8 cellular contexts compared by ENCODE assay signal in the genomic region with DNA sequence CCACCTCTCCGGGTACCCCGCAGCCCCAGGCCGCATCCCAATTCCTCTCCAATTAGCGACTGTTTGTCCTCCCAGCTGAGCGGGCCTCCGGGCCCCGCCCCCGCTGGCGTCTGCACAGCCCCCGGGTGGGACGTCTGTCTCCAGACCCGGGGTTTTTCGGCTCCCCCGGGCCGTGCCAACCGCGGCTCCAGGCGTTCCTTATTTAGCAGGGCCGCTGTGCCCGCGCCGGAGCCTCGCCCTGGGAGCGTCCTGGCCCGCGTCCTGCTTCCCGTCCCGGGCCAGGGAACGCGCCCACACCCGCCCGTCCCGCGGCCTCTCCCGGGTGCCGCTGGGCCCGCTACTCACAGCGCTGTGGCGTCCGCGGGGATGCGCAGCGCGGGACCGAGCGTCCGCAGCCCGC. TPM values are rescaled to one million over a fixed set of nuclear protein-coding genes. Genes with fewer than 3 reads are reported as not detected.
DNase-seq lines count a peak whose midpoint lies in the region; ATAC-seq and TF ChIP-seq lines count a peak whose summit lies in the region.
"Not testable (repeated sequence)": the region's sequence is repeated elsewhere in the genome, so short reads cannot be mapped to it uniquely, and the experiment has no call there.

No MANE protein-coding gene starts in this region.

- H3K27me3 ChIP-seq in PC-3 (ENCODE audit: low read length); right cardiac atrium (ENCODE audit: control insufficient read depth, insufficient read depth): not testable (repeated sequence)

- not testable (repeated sequence) for H3F3A ChIP-seq in PC-3 (ENCODE audit: low read length, unreplicated experiment)

- H3K9ac ChIP-seq in PC-3 (ENCODE audit: low read length), result not testable (repeated sequence)

- not testable (repeated sequence) for TF ChIP-seq CTCF in AG09309 (IDR thresholded peaks at IDR 0.05; ENCODE audit: control insufficient read depth, insufficient read depth, low read depth, low read length, missing control alignments); HEK293 (tag by site-specific recombination; IDR thresholded peaks at IDR 0.05); PC-3 (conservative IDR thresholded peaks at IDR 0.05; ENCODE audit: low read depth, low read length); chondrocyte (IDR thresholded peaks at IDR 0.05)

- H3K27ac Mint-ChIP-seq in chondrocyte (ENCODE audit: unreplicated experiment), result peak overlapping the region; percentile 41
- H3K27ac Mint-ChIP-seq in natural killer cell treated with Interleukin-12 subunit alpha and Interleukin-12 subunit beta and Interleukin-15 and Interleukin-18, amount 100 ng/mL, for 72 hours, result not testable (repeated sequence)

- not testable (repeated sequence) for H3K79me2 ChIP-seq in PC-3 (ENCODE audit: low read length)

- not testable (repeated sequence) for DNase-seq in AG09309 (ENCODE audit: low read depth); PC-3; chondrocyte (ENCODE audit: low spot score); natural killer cell treated with Interleukin-12 subunit alpha and Interleukin-12 subunit beta and Interleukin-15 and Interleukin-18, amount 100 ng/mL, for 72 hours (ENCODE audit: low spot score)
- DNase-seq in activated T-cell treated with anti-CD3 and anti-CD28 coated beads for 24 hours (ENCODE audit: low read depth), result peak; percentile 3
- peak; percentile 73 to 89 (median 88) for DNase-seq in right cardiac atrium
- peak; percentile 35 for DNase-seq in stimulated activated CD8-positive, alpha-beta memory T cell treated with anti-CD3 and anti-CD28 coated beads, Interleukin-4, amount 100 ng/mL, for 48 hours

- H3K4me3 ChIP-seq in AG09309 (ENCODE audit: control insufficient read depth, low read depth, low read length) (peak overlapping the region; percentile 54), HEK293 (ENCODE audit: low read depth, low read length) (peak overlapping the region; percentile 45), PC-3 (ENCODE audit: low read length) (peak overlapping the region; percentile 57; the same call in 1 of the 2 replicates), right cardiac atrium (ENCODE audit: low read length) (peak overlapping the region; percentile 74)

- not testable (repeated sequence) for H3K4me1 ChIP-seq in HEK293 (ENCODE audit: control insufficient read depth, insufficient read depth, low read length); PC-3 (ENCODE audit: insufficient read depth, low read length); right cardiac atrium (ENCODE audit: control insufficient read depth, insufficient read depth, low read length)

- not testable (repeated sequence) for ATAC-seq in PC-3; right cardiac atrium; natural killer cell treated with Interleukin-12 subunit alpha and Interleukin-12 subunit beta and Interleukin-15 and Interleukin-18, amount 100 ng/mL, for 72 hours

- not testable (repeated sequence) for H3K36me3 Mint-ChIP-seq in chondrocyte (ENCODE audit: low read depth); natural killer cell treated with Interleukin-12 subunit alpha and Interleukin-12 subunit beta and Interleukin-15 and Interleukin-18, amount 100 ng/mL, for 72 hours

- BruUV-seq in PC-3 (replicated peaks; lab: Mats Ljungman, UMichigan), result not testable (repeated sequence)

- POLR2A ChIA-PET in HEK293 (lab: Yijun Ruan, JAX); PC-3 (lab: Charles Lee; ENCODE audit: unreplicated experiment): not testable (repeated sequence)

- peak overlapping the region; percentile 70 for H3K4me3 Mint-ChIP-seq in chondrocyte (ENCODE audit: unreplicated experiment)
- H3K4me3 Mint-ChIP-seq in natural killer cell treated with Interleukin-12 subunit alpha and Interleukin-12 subunit beta and Interleukin-15 and Interleukin-18, amount 100 ng/mL, for 72 hours, result peak overlapping the region; percentile 71

- H3K27me3 Mint-ChIP-seq in chondrocyte (ENCODE audit: low read depth); natural killer cell treated with Interleukin-12 subunit alpha and Interleukin-12 subunit beta and Interleukin-15 and Interleukin-18, amount 100 ng/mL, for 72 hours: not testable (repeated sequence)

- H3K4me2 ChIP-seq in PC-3 (ENCODE audit: low read length), result not testable (repeated sequence)

- H3K36me3 ChIP-seq in HEK293 (ENCODE audit: control insufficient read depth in 2 of 2, insufficient read depth in 1 of 2, low read length in 2 of 2); PC-3 (ENCODE audit: low read depth, low read length): not testable (repeated sequence)

- H3K9me3 Mint-ChIP-seq in chondrocyte (ENCODE audit: low read depth); natural killer cell treated with Interleukin-12 subunit alpha and Interleukin-12 subunit beta and Interleukin-15 and Interleukin-18, amount 100 ng/mL, for 72 hours: not testable (repeated sequence)

- H2AFZ ChIP-seq in PC-3 (ENCODE audit: low read length), result not testable (repeated sequence)

- CTCF ChIA-PET in HEK293 (lab: Yijun Ruan, JAX); PC-3 (lab: Charles Lee): not testable (repeated sequence)

- H3K27ac ChIP-seq in HEK293 (ENCODE audit: extremely low read depth, low read depth, low read length); PC-3 (ENCODE audit: low read length): not testable (repeated sequence)
- H3K27ac ChIP-seq in right cardiac atrium (ENCODE audit: low read length), result peak overlapping the region; percentile 58

- 1% methylated on average over 24 of the region's 48 CpGs for WGBS in right cardiac atrium

- H3K9me2 ChIP-seq in PC-3 (replicated peaks; ENCODE audit: low read length), result not testable (repeated sequence)

- H4K20me1 ChIP-seq in PC-3 (ENCODE audit: low read length), result not testable (repeated sequence)

- not testable (repeated sequence) for H3K9me3 ChIP-seq in HEK293 (ENCODE audit: control insufficient read depth, insufficient read depth, low read depth, low read length); PC-3 (ENCODE audit: low read length); right cardiac atrium (ENCODE audit: control insufficient read depth, low read length)

- intact Hi-C loops in PC-3 (cut with micrococcal nuclease); right cardiac atrium (cut with DNase I): not testable (repeated sequence)

- not testable (repeated sequence) for H3K4me1 Mint-ChIP-seq in chondrocyte (ENCODE audit: low read depth); natural killer cell treated with Interleukin-12 subunit alpha and Interleukin-12 subunit beta and Interleukin-15 and Interleukin-18, amount 100 ng/mL, for 72 hours (ENCODE audit: low read depth in 2 of 2)

TF ChIP-seq in HEK293, 187 proteins besides CTCF, POLR2A, EP300 and RAD21:
- TF ChIP-seq, protein P1, sequence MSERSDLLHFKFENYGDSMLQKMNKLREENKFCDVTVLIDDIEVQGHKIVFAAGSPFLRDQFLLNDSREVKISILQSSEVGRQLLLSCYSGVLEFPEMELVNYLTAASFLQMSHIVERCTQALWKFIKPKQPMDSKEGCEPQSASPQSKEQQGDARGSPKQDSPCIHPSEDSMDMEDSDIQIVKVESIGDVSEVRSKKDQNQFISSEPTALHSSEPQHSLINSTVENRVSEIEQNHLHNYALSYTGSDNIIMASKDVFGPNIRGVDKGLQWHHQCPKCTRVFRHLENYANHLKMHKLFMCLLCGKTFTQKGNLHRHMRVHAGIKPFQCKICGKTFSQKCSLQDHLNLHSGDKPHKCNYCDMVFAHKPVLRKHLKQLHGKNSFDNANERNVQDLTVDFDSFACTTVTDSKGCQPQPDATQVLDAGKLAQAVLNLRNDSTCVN (tag by site-specific recombination; optimal IDR thresholded peaks at IDR 0.05), result peak; percentile 44

RNA-seq across cellular contexts. Expression of a gene that starts 59.9 kb away (rescaled TPM):
- total RNA-seq in PC-3 (2014; rRNA removed) (29.9 and 35.3 TPM in 2 replicates), chondrocyte (24.4 to 25.8 TPM (median 25.1 TPM) in 3 replicates), right cardiac atrium (10 to 100 TPM; 22.3 to 25.5 (median 24.0) TPM)
- polyA plus RNA-seq in right cardiac atrium, result 13.1 TPM
- 10 to 100 TPM; 42.6 to 61.6 TPM for total RNA-seq in natural killer cell treated with Interleukin-12 subunit alpha and Interleukin-12 subunit beta and Interleukin-15 and Interleukin-18, amount 100 ng/mL, for 72 hours
